ENCODE assay signal across 1 cellular context in genomic region chr17:1651559-1651844, GRCh38.
TF ChIP-seq lines count a peak whose summit lies in the region.

No MANE protein-coding gene starts in this region.

TF ChIP-seq in HepG2, 621 proteins besides CTCF, POLR2A, EP300 and RAD21:
- no peak for TF ChIP-seq ZNF75D (CRISPR knock-in tag; IDR thresholded peaks at IDR 0.05; ENCODE audit: borderline replicate concordance)
- no peak for TF ChIP-seq ZSCAN21 (CRISPR knock-in tag; IDR thresholded peaks at IDR 0.05; ENCODE audit: borderline replicate concordance)
- TF ChIP-seq HOXA5 (CRISPR knock-in tag; IDR thresholded peaks at IDR 0.05): no peak
- no peak for TF ChIP-seq PAWR (CRISPR knock-in tag; IDR thresholded peaks at IDR 0.05; ENCODE audit: borderline replicate concordance)
- TF ChIP-seq ATM (IDR thresholded peaks at IDR 0.05; ENCODE audit: borderline replicate concordance): no peak
- TF ChIP-seq STAT5B (CRISPR knock-in tag; IDR thresholded peaks at IDR 0.05): no peak
- no peak for TF ChIP-seq PHF20 (CRISPR knock-in tag; IDR thresholded peaks at IDR 0.05)
- no peak for TF ChIP-seq SCMH1 (CRISPR knock-in tag; IDR thresholded peaks at IDR 0.05; ENCODE audit: borderline replicate concordance)
- peak; percentile 37 for TF ChIP-seq RBM22 (optimal IDR thresholded peaks at IDR 0.05; ENCODE audit: low read length)
- TF ChIP-seq RBM39 (IDR thresholded peaks at IDR 0.05; ENCODE audit: low read depth, low read length, poor library complexity, severe bottlenecking): no peak
- TF ChIP-seq PRDM15 (CRISPR knock-in tag; IDR thresholded peaks at IDR 0.05): peak; percentile 53; the same call in 1 of the 2 replicates
- TF ChIP-seq ZNF121 (CRISPR knock-in tag; IDR thresholded peaks at IDR 0.05): no peak
- no peak for TF ChIP-seq GMEB2 (CRISPR knock-in tag; IDR thresholded peaks at IDR 0.05; ENCODE audit: low read depth)
